ENCODE assay signal across 1 cellular context in genomic region chr11:34654491-34655334, GRCh38.
A peak's percentile ranks its signal among the peaks of the same experiment; 100 is the strongest.
TF ChIP-seq lines count a peak whose summit lies in the region.

No MANE protein-coding gene starts in this region.

TF ChIP-seq in K562, 482 proteins besides CTCF, POLR2A, EP300 and RAD21 (continued from another document):
- TF ChIP-seq, protein P1, sequence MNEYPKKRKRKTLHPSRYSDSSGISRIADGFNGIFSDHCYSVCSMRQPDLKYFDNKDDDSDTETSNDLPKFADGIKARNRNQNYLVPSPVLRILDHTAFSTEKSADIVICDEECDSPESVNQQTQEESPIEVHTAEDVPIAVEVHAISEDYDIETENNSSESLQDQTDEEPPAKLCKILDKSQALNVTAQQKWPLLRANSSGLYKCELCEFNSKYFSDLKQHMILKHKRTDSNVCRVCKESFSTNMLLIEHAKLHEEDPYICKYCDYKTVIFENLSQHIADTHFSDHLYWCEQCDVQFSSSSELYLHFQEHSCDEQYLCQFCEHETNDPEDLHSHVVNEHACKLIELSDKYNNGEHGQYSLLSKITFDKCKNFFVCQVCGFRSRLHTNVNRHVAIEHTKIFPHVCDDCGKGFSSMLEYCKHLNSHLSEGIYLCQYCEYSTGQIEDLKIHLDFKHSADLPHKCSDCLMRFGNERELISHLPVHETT (CRISPR knock-in tag; conservative IDR thresholded peaks at IDR 0.05 in 1 of 2, IDR thresholded peaks at IDR 0.05 in 1 of 2), result 0 out of 4 replicates have a peak, but pooled peaks of 1 of the 2 experiments have one; percentile 29
- no peak for TF ChIP-seq NBN (IDR thresholded peaks at IDR 0.05; ENCODE audit: low read depth)
- no peak for TF ChIP-seq ZNF140 (CRISPR knock-in tag; IDR thresholded peaks at IDR 0.05)
- TF ChIP-seq ZNF699 (CRISPR knock-in tag; IDR thresholded peaks at IDR 0.05; ENCODE audit: insufficient replicate concordance), result no peak
- no peak for TF ChIP-seq CBX3 (IDR thresholded peaks at IDR 0.05; ENCODE audit: borderline replicate concordance in 1 of 2, low read length in 2 of 2)
- no peak for TF ChIP-seq SIRT6 (IDR thresholded peaks at IDR 0.05; ENCODE audit: low read depth, low read length)
- TF ChIP-seq, protein P2, sequence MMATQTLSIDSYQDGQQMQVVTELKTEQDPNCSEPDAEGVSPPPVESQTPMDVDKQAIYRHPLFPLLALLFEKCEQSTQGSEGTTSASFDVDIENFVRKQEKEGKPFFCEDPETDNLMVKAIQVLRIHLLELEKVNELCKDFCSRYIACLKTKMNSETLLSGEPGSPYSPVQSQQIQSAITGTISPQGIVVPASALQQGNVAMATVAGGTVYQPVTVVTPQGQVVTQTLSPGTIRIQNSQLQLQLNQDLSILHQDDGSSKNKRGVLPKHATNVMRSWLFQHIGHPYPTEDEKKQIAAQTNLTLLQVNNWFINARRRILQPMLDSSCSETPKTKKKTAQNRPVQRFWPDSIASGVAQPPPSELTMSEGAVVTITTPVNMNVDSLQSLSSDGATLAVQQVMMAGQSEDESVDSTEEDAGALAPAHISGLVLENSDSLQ (IDR thresholded peaks at IDR 0.05), result peak; percentile 84
- TF ChIP-seq SMC3 (conservative IDR thresholded peaks at IDR 0.05; ENCODE audit: insufficient read depth, low read depth, low read length), result no peak
- TF ChIP-seq KAT8 (IDR thresholded peaks at IDR 0.05; ENCODE audit: low read depth), result no peak
- no peak for TF ChIP-seq ZNF609 (CRISPR knock-in tag; IDR thresholded peaks at IDR 0.05; ENCODE audit: borderline replicate concordance)
- TF ChIP-seq CBX1 (IDR thresholded peaks at IDR 0.05; ENCODE audit: low read depth), result no peak
- no peak for TF ChIP-seq ZZZ3 (IDR thresholded peaks at IDR 0.05)
- TF ChIP-seq CEBPB (tag; IDR thresholded peaks at IDR 0.05), result peak; percentile 97
- TF ChIP-seq MEIS2 (IDR thresholded peaks at IDR 0.05; ENCODE audit: partially characterized antibody), result peak; percentile 92
- TF ChIP-seq HEY1 (CRISPR knock-in tag; IDR thresholded peaks at IDR 0.05; ENCODE audit: borderline replicate concordance), result no peak
- TF ChIP-seq HMG20B (CRISPR knock-in tag; IDR thresholded peaks at IDR 0.05), result no peak
- no peak for TF ChIP-seq ARHGAP35 (IDR thresholded peaks at IDR 0.05; ENCODE audit: partially characterized antibody)
- TF ChIP-seq GTF2B (IDR thresholded peaks at IDR 0.05; ENCODE audit: extremely low read depth, insufficient read length), result no peak
- TF ChIP-seq, protein P3, sequence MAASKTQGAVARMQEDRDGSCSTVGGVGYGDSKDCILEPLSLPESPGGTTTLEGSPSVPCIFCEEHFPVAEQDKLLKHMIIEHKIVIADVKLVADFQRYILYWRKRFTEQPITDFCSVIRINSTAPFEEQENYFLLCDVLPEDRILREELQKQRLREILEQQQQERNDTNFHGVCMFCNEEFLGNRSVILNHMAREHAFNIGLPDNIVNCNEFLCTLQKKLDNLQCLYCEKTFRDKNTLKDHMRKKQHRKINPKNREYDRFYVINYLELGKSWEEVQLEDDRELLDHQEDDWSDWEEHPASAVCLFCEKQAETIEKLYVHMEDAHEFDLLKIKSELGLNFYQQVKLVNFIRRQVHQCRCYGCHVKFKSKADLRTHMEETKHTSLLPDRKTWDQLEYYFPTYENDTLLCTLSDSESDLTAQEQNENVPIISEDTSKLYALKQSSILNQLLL (CRISPR knock-in tag; IDR thresholded peaks at IDR 0.05; ENCODE audit: borderline replicate concordance), result no peak
- no peak for TF ChIP-seq POU5F1 (IDR thresholded peaks at IDR 0.05; ENCODE audit: borderline replicate concordance, low read depth, low read length, partially characterized antibody)
- TF ChIP-seq, protein P4, sequence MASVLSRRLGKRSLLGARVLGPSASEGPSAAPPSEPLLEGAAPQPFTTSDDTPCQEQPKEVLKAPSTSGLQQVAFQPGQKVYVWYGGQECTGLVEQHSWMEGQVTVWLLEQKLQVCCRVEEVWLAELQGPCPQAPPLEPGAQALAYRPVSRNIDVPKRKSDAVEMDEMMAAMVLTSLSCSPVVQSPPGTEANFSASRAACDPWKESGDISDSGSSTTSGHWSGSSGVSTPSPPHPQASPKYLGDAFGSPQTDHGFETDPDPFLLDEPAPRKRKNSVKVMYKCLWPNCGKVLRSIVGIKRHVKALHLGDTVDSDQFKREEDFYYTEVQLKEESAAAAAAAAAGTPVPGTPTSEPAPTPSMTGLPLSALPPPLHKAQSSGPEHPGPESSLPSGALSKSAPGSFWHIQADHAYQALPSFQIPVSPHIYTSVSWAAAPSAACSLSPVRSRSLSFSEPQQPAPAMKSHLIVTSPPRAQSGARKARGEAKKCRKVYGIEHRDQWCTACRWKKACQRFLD (CRISPR knock-in tag; IDR thresholded peaks at IDR 0.05), result no peak
- TF ChIP-seq MLX (CRISPR knock-in tag; conservative IDR thresholded peaks at IDR 0.05), result no peak
- no peak for TF ChIP-seq THRAP3 (IDR thresholded peaks at IDR 0.05; ENCODE audit: borderline replicate concordance)
- TF ChIP-seq, protein P5, sequence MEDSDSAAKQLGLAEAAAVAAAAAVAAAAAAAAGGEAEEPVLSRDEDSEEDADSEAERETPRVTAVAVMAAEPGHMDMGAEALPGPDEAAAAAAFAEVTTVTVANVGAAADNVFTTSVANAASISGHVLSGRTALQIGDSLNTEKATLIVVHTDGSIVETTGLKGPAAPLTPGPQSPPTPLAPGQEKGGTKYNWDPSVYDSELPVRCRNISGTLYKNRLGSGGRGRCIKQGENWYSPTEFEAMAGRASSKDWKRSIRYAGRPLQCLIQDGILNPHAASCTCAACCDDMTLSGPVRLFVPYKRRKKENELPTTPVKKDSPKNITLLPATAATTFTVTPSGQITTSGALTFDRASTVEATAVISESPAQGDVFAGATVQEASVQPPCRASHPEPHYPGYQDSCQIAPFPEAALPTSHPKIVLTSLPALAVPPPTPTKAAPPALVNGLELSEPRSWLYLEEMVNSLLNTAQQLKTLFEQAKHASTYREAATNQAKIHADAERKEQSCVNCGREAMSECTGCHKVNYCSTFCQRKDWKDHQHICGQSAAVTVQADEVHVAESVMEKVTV (CRISPR knock-in tag; IDR thresholded peaks at IDR 0.05), result no peak
- no peak for TF ChIP-seq BRD9 (IDR thresholded peaks at IDR 0.05; ENCODE audit: low read depth, partially characterized antibody)
- no peak for TF ChIP-seq SUPT5H (IDR thresholded peaks at IDR 0.05)
- no peak for TF ChIP-seq PBX2 (CRISPR knock-in tag; IDR thresholded peaks at IDR 0.05; ENCODE audit: low read depth)
- peak; percentile 94 for TF ChIP-seq PBX2 (tag; conservative IDR thresholded peaks at IDR 0.05; ENCODE audit: low read depth)
